In the genomic region with DNA sequence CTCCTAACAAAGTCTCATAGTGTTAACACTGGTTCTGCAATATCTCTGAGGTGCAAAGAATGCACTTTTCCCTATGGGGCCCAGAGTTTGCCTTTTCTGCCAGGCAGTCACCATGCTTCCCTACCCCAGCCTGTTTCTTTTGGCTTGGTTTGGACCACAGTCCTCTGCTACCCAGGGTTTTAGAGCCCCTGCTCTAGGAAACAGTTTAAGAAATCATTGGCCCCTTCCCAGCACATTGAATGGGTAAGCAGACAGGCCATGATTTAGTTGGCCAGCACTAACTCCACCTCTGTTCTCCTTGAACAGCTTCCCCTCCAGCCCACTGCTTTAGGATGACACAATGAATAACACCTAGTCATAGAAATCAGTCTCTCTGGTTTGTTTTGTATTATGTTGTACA, we compare ENCODE assay signal across 1 cellular context.
TF ChIP-seq lines count a peak whose summit lies in the region.

No MANE protein-coding gene starts in this region.

TF ChIP-seq in GM12878, 131 proteins besides CTCF, POLR2A, EP300 and RAD21 (continued from another document):
- TF ChIP-seq, protein P1, sequence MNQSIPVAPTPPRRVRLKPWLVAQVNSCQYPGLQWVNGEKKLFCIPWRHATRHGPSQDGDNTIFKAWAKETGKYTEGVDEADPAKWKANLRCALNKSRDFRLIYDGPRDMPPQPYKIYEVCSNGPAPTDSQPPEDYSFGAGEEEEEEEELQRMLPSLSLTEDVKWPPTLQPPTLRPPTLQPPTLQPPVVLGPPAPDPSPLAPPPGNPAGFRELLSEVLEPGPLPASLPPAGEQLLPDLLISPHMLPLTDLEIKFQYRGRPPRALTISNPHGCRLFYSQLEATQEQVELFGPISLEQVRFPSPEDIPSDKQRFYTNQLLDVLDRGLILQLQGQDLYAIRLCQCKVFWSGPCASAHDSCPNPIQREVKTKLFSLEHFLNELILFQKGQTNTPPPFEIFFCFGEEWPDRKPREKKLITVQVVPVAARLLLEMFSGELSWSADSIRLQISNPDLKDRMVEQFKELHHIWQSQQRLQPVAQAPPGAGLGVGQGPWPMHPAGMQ (IDR thresholded peaks at IDR 0.05; ENCODE audit: borderline replicate concordance) = no peak
- no peak for TF ChIP-seq IKZF1 (conservative IDR thresholded peaks at IDR 0.05)
- no peak for TF ChIP-seq ZSCAN29 (IDR thresholded peaks at IDR 0.05)
